ENCODE assay signal across 1 cellular context in the genomic region with DNA sequence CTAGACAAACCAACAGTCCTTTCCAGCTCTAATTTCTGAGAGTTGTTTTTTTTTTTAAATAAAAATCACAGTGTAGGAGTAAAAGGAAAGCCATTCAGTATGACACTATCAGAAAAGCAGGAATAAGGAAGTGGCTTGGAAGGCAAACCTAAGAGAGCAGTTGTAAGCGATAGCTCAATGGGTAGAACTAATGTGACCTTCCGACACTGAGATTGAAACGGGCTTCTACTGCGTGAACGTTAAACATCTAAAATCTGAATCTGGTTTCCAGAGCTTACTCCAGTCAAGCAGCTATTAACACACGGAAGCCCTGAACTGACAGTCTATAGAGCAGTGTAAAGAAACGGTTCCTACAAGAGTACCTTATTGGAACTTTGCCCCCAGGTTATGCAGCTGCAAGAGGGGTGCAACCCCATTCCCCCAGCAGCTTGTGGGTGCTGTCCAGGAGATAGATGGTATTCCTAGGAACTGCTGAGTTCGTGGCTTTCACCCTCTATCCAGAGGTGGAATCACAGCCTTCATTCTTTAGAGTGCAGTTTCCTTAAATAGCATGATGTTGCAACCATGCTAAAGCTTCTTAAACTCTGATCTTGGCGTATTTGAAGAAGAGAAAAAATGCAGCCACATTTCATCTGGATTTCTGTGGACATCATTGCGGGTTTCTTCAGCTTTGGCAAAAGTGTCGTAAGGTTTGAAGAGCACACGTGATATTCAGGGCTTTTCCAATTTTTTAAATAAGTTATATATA.
TF ChIP-seq lines count a peak whose summit lies in the region.

No MANE protein-coding gene starts in this region.

TF ChIP-seq in K562, 482 proteins besides CTCF, POLR2A, EP300 and RAD21 (continued from another document and continues in another):
- no peak; the same call in 1 of the 2 replicates for TF ChIP-seq NFIX (CRISPR knock-in tag; IDR thresholded peaks at IDR 0.05; ENCODE audit: low read depth)
- peak; percentile 69 for TF ChIP-seq ZNF584 (CRISPR knock-in tag; IDR thresholded peaks at IDR 0.05; ENCODE audit: low read depth)
- TF ChIP-seq, protein P1, sequence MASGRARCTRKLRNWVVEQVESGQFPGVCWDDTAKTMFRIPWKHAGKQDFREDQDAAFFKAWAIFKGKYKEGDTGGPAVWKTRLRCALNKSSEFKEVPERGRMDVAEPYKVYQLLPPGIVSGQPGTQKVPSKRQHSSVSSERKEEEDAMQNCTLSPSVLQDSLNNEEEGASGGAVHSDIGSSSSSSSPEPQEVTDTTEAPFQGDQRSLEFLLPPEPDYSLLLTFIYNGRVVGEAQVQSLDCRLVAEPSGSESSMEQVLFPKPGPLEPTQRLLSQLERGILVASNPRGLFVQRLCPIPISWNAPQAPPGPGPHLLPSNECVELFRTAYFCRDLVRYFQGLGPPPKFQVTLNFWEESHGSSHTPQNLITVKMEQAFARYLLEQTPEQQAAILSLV (tag; IDR thresholded peaks at IDR 0.05) = no peak
- no peak for TF ChIP-seq ILK (tag; IDR thresholded peaks at IDR 0.05; ENCODE audit: borderline replicate concordance, low read depth)
- TF ChIP-seq, protein P2, sequence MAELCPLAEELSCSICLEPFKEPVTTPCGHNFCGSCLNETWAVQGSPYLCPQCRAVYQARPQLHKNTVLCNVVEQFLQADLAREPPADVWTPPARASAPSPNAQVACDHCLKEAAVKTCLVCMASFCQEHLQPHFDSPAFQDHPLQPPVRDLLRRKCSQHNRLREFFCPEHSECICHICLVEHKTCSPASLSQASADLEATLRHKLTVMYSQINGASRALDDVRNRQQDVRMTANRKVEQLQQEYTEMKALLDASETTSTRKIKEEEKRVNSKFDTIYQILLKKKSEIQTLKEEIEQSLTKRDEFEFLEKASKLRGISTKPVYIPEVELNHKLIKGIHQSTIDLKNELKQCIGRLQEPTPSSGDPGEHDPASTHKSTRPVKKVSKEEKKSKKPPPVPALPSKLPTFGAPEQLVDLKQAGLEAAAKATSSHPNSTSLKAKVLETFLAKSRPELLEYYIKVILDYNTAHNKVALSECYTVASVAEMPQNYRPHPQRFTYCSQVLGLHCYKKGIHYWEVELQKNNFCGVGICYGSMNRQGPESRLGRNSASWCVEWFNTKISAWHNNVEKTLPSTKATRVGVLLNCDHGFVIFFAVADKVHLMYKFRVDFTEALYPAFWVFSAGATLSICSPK (IDR thresholded peaks at IDR 0.05; ENCODE audit: borderline replicate concordance) = no peak
- TF ChIP-seq IRF2 (CRISPR knock-in tag; IDR thresholded peaks at IDR 0.05) = no peak
- no peak for TF ChIP-seq SETDB1 (IDR thresholded peaks at IDR 0.05; ENCODE audit: low read length)
- TF ChIP-seq HIVEP1 (CRISPR knock-in tag; IDR thresholded peaks at IDR 0.05) = 0 out of 2 replicates have a peak, but pooled peaks have one; percentile 29
- no peak for TF ChIP-seq MYNN (IDR thresholded peaks at IDR 0.05)
- TF ChIP-seq MYNN (CRISPR knock-in tag; IDR thresholded peaks at IDR 0.05) = no peak
- TF ChIP-seq, protein P3, sequence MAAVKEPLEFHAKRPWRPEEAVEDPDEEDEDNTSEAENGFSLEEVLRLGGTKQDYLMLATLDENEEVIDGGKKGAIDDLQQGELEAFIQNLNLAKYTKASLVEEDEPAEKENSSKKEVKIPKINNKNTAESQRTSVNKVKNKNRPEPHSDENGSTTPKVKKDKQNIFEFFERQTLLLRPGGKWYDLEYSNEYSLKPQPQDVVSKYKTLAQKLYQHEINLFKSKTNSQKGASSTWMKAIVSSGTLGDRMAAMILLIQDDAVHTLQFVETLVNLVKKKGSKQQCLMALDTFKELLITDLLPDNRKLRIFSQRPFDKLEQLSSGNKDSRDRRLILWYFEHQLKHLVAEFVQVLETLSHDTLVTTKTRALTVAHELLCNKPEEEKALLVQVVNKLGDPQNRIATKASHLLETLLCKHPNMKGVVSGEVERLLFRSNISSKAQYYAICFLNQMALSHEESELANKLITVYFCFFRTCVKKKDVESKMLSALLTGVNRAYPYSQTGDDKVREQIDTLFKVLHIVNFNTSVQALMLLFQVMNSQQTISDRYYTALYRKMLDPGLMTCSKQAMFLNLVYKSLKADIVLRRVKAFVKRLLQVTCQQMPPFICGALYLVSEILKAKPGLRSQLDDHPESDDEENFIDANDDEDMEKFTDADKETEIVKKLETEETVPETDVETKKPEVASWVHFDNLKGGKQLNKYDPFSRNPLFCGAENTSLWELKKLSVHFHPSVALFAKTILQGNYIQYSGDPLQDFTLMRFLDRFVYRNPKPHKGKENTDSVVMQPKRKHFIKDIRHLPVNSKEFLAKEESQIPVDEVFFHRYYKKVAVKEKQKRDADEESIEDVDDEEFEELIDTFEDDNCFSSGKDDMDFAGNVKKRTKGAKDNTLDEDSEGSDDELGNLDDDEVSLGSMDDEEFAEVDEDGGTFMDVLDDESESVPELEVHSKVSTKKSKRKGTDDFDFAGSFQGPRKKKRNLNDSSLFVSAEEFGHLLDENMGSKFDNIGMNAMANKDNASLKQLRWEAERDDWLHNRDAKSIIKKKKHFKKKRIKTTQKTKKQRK (IDR thresholded peaks at IDR 0.05; ENCODE audit: borderline replicate concordance, low read depth, low read length) = no peak
- TF ChIP-seq, protein P4, sequence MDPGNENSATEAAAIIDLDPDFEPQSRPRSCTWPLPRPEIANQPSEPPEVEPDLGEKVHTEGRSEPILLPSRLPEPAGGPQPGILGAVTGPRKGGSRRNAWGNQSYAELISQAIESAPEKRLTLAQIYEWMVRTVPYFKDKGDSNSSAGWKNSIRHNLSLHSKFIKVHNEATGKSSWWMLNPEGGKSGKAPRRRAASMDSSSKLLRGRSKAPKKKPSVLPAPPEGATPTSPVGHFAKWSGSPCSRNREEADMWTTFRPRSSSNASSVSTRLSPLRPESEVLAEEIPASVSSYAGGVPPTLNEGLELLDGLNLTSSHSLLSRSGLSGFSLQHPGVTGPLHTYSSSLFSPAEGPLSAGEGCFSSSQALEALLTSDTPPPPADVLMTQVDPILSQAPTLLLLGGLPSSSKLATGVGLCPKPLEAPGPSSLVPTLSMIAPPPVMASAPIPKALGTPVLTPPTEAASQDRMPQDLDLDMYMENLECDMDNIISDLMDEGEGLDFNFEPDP (CRISPR knock-in tag; IDR thresholded peaks at IDR 0.05) = no peak
- TF ChIP-seq KLF10 (CRISPR knock-in tag; IDR thresholded peaks at IDR 0.05) = no peak
- TF ChIP-seq WHSC1 (IDR thresholded peaks at IDR 0.05; ENCODE audit: low read length) = no peak
- no peak; the same call in 1 of the 2 replicates for TF ChIP-seq SMAD3 (CRISPR knock-in tag; conservative IDR thresholded peaks at IDR 0.05)
- TF ChIP-seq, protein P5, sequence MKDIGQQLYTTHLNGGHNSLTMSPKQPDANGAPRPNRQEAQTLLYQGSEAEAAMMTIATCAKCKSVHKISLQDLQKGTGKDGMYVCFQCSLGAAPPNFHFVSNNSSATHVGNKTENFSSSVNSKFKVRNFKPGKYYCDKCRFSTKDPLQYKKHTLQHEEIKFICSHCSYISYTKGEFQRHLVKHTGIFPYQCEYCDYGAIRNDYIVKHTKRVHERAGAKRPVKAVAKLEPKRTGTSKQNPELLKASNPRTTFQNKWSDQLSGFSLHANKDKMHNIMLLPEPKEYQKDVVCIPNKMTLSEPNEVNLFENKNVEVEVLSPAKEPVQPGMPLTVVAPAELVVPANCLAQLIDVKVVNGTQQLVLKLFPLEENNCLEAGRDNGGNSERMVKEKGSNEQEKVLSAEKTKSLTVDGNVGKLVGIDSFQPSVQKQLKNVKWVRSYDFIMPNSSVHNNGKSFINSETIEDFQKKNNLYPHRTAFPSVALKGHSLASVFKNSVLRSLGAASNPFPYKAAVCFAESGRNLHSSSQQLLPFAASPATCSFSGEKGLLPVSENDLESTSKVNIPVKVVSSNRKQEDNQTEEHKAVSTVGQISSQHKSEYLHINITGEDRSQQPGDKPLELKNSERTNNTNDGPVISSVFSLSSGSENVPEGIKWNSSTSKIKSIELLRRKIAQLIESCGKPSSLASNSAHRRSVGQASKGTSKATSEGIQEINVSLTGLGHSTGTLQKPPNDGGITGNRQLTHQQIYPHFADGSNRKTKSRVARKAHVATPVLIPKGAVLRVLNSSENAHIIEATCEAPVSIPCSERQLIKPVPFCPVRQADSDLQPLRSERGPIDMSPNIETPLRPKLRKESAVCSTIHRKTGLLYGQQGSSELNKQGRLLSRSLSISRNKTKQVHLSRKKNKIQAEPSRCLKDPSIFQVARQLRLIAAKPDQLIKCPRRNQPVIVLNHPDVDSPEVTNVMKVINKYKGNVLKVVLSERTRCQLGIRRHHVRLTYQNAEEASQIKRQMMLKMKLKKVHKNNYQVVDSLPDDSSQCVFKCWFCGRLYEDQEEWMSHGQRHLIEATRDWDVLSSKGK (CRISPR knock-in tag; IDR thresholded peaks at IDR 0.05) = no peak
- TF ChIP-seq, protein P6, sequence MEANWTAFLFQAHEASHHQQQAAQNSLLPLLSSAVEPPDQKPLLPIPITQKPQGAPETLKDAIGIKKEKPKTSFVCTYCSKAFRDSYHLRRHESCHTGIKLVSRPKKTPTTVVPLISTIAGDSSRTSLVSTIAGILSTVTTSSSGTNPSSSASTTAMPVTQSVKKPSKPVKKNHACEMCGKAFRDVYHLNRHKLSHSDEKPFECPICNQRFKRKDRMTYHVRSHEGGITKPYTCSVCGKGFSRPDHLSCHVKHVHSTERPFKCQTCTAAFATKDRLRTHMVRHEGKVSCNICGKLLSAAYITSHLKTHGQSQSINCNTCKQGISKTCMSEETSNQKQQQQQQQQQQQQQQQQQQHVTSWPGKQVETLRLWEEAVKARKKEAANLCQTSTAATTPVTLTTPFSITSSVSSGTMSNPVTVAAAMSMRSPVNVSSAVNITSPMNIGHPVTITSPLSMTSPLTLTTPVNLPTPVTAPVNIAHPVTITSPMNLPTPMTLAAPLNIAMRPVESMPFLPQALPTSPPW (CRISPR knock-in tag; IDR thresholded peaks at IDR 0.05) = no peak
- TF ChIP-seq PTTG1 (tag; IDR thresholded peaks at IDR 0.05; ENCODE audit: low read depth) = 0 out of 2 replicates have a peak, but pooled peaks have one; percentile 47
- no peak for TF ChIP-seq NCOA4 (IDR thresholded peaks at IDR 0.05; ENCODE audit: partially characterized antibody)
- TF ChIP-seq E2F3 (CRISPR knock-in tag; IDR thresholded peaks at IDR 0.05) = 0 out of 2 replicates have a peak, but pooled peaks have one; percentile 41
- TF ChIP-seq ZNF561 (CRISPR knock-in tag; conservative IDR thresholded peaks at IDR 0.05) = no peak
- TF ChIP-seq, protein P7, sequence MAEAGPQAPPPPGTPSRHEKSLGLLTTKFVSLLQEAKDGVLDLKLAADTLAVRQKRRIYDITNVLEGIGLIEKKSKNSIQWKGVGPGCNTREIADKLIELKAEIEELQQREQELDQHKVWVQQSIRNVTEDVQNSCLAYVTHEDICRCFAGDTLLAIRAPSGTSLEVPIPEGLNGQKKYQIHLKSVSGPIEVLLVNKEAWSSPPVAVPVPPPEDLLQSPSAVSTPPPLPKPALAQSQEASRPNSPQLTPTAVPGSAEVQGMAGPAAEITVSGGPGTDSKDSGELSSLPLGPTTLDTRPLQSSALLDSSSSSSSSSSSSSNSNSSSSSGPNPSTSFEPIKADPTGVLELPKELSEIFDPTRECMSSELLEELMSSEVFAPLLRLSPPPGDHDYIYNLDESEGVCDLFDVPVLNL (CRISPR knock-in tag; IDR thresholded peaks at IDR 0.05; ENCODE audit: low read depth) = no peak
- TF ChIP-seq ZNF175 (CRISPR knock-in tag; IDR thresholded peaks at IDR 0.05; ENCODE audit: low read depth) = peak; percentile 73; the same call in 1 of the 2 replicates
- no peak for TF ChIP-seq ZNF785 (CRISPR knock-in tag; IDR thresholded peaks at IDR 0.05)
- TF ChIP-seq SIN3B (IDR thresholded peaks at IDR 0.05; ENCODE audit: low read depth) = no peak
- TF ChIP-seq, protein P8, sequence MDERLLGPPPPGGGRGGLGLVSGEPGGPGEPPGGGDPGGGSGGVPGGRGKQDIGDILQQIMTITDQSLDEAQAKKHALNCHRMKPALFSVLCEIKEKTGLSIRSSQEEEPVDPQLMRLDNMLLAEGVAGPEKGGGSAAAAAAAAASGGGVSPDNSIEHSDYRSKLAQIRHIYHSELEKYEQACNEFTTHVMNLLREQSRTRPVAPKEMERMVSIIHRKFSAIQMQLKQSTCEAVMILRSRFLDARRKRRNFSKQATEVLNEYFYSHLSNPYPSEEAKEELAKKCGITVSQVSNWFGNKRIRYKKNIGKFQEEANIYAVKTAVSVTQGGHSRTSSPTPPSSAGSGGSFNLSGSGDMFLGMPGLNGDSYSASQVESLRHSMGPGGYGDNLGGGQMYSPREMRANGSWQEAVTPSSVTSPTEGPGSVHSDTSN (CRISPR knock-in tag; IDR thresholded peaks at IDR 0.05; ENCODE audit: low read depth) = no peak
- TF ChIP-seq, protein P8 (tag; conservative IDR thresholded peaks at IDR 0.05; ENCODE audit: low read depth) = no peak
